In genomic region chr4:153616005-153616555, GRCh38 we compare ENCODE assay signal across 12 cellular contexts.
DNase-seq lines count a peak whose midpoint lies in the region; ATAC-seq, FAIRE-seq and TF ChIP-seq lines count a peak whose summit lies in the region.
"Had no signal": no experiment of that assay in that cellular context is flagged by ENCODE, and none has a peak within 500 bp of the region (broad histone marks: within the 10 kb centered on the region; RNA-seq: fewer than 3 reads in every experiment).

No MANE protein-coding gene starts in this region.

- H3K4me1 ChIP-seq in colonic mucosa = no peaks in the 10 kb centered on the region

- no peaks in the 10 kb centered on the region for H3K36me3 ChIP-seq in colonic mucosa

- no peak overlapping the region for H3K4me3 ChIP-seq in colonic mucosa
- H3K4me3 ChIP-seq: heart right ventricle had no signal

- DNase-seq in GM19239 (ENCODE audit: insufficient read length, low spot score) (no peak), astrocyte of the hippocampus (ENCODE audit: low read depth, low spot score) (peak; percentile 47), colonic mucosa (no peak), NCI-H1417 (lab: John Stamatoyannopoulos, UW) (no peak), NCI-H2107 treated with DMSO at 0.1 percent for 48 hours (lab: John Stamatoyannopoulos, UW; ENCODE audit: unreplicated experiment) (no peak), omental fat pad (ENCODE audit: low spot score) (no peak)
- peak; percentile 64 to 71 for DNase-seq in activated CD4-positive, alpha-beta T cell treated with anti-CD3 and anti-CD28 coated beads, Interleukin-2, amount 50 U/mL, for 48 hours
- peak; percentile 57 for DNase-seq in stimulated activated CD4-positive, alpha-beta T cell treated with anti-CD3 and anti-CD28 coated beads, Interleukin-4, amount 100 ng/mL, for 24 hours
- DNase-seq: caudate nucleus, heart right ventricle, MM.1S had no signal

- H3K9me3 ChIP-seq in colonic mucosa = no peaks in the 10 kb centered on the region
- H3K9me3 ChIP-seq: heart right ventricle had no signal

- intact Hi-C loops in colonic mucosa (cut with DNase I) = no loop called here

- H3K27me3 ChIP-seq in colonic mucosa = no peaks in the 10 kb centered on the region
- H3K27me3 ChIP-seq: heart right ventricle had no signal

- peak; percentile 11 for FAIRE-seq in GM19239 (lab: Jason Lieb, UNC)

- TF ChIP-seq CTCF in colonic mucosa (IDR thresholded peaks at IDR 0.05) (no peak), omental fat pad (IDR thresholded peaks at IDR 0.05) (no peak)

- ATAC-seq in omental fat pad (ENCODE audit: low FRiP score) = no peak
- ATAC-seq: heart right ventricle, Panc1 had no signal

- no peak overlapping the region for H3K27ac ChIP-seq in colonic mucosa
- H3K27ac ChIP-seq: heart right ventricle had no signal

- H3K9ac ChIP-seq in colonic mucosa (ENCODE audit: low read depth in 2 of 2, low read length in 2 of 2) = no peak overlapping the region

Comparison
In these comparisons a context has a peak if more than half of its experiments do, and no peak if none do; other contexts are left out.
1. DNase-seq: peak in activated CD4-positive, alpha-beta T cell treated with anti-CD3 and anti-CD28 coated beads, Interleukin-2, amount 50 U/mL, for 48 hours (2 of 2), astrocyte of the hippocampus (single experiment) and stimulated activated CD4-positive, alpha-beta T cell treated with anti-CD3 and anti-CD28 coated beads, Interleukin-4, amount 100 ng/mL, for 24 hours (single experiment); none in GM19239 (single experiment), colonic mucosa (single experiment), NCI-H1417 (0 of 3), NCI-H2107 treated with DMSO at 0.1 percent for 48 hours (single experiment) and omental fat pad (single experiment).